10 cellular contexts compared by ENCODE assay signal in the genomic region with DNA sequence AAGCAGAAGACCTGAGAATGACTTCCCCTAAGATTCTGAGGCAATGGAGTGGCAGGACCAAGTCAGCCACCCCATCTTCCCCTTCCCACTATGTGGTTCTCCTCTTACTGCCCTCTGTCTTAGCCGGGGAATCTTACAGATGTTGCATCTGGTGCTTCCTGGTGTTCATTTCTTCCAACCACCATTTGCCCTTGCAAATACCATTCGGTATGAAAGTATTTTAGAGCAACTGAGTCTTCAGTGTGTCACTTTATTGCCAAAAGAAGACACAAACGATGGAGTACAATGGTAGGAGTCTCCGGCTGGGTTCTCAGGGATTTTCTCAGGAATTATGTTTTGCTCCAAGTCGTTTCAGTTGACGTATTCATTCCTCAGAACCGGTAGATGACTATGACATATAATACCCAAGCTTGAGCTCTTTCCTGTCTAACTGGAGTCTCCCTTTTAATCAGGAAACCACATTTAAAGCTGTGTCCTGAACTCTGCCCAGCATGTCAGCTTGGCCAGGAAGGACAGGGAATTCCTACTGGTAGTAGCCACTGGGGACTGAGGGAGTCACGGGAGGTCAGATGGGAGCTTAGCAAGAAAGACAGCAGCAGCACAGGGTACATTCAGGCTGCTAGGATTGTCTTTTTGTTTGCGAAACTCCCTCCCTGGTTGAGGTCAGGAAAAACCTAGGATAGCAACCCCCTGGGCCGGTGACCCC.
DNase-seq lines count a peak whose midpoint lies in the region; ATAC-seq and TF ChIP-seq lines count a peak whose summit lies in the region.
"Had no signal": no experiment of that assay in that cellular context is flagged by ENCODE, and none has a peak within 500 bp of the region (broad histone marks: within the 10 kb centered on the region; RNA-seq: fewer than 3 reads in every experiment).

No MANE protein-coding gene starts in this region.

- peak; percentile 57 for ATAC-seq in Right ventricle myocardium superior (ENCODE audit: poor library complexity)
- ATAC-seq in HG02610 (IDR thresholded peaks at IDR 0.05; ENCODE audit: unreplicated experiment), result no peak
- no peak for ATAC-seq in HG03095 (IDR thresholded peaks at IDR 0.05; ENCODE audit: unreplicated experiment)
- no peak for ATAC-seq in stimulated activated naive B cell treated with anti-CD40 and anti-IgM and Interleukin-4, amounts not matched to agents 10 μg/mL and 1 μg/mL and 100 μg/mL, for 72 hours (replicated peaks)
- ATAC-seq: activated CD8-positive, alpha-beta memory T cell treated with anti-CD3 and anti-CD28 coated beads, Interleukin-2, amount 10 ng/mL, durations not matched to agents 7 days and 5 days had no signal

- TF ChIP-seq CTCF in progenitor cell of endocrine pancreas (IDR thresholded peaks at IDR 0.05; ENCODE audit: unreplicated experiment), result no peak

- H3K27me3 Mint-ChIP-seq in progenitor cell of endocrine pancreas, result peaks cover 5% of the 10 kb centered on the region
- no peaks in the 10 kb centered on the region for H3K27me3 Mint-ChIP-seq in stimulated activated naive B cell treated with anti-CD40 and anti-IgM and Interleukin-4, amounts not matched to agents 10 μg/mL and 1 μg/mL and 100 μg/mL, for 72 hours

- H3K4me3 Mint-ChIP-seq in progenitor cell of endocrine pancreas (ENCODE audit: low read depth), result no peak overlapping the region
- no peak overlapping the region for H3K4me3 Mint-ChIP-seq in stimulated activated naive B cell treated with anti-CD40 and anti-IgM and Interleukin-4, amounts not matched to agents 10 μg/mL and 1 μg/mL and 100 μg/mL, for 72 hours
- H3K4me3 Mint-ChIP-seq: activated CD8-positive, alpha-beta memory T cell treated with anti-CD3 and anti-CD28 coated beads, Interleukin-2, amount 10 ng/mL, durations not matched to agents 7 days and 5 days had no signal

- peak overlapping the region; percentile 15 for H3K27ac Mint-ChIP-seq in progenitor cell of endocrine pancreas
- no peak overlapping the region for H3K27ac Mint-ChIP-seq in stimulated activated naive B cell treated with anti-CD40 and anti-IgM and Interleukin-4, amounts not matched to agents 10 μg/mL and 1 μg/mL and 100 μg/mL, for 72 hours
- H3K27ac Mint-ChIP-seq: activated CD8-positive, alpha-beta memory T cell treated with anti-CD3 and anti-CD28 coated beads, Interleukin-2, amount 10 ng/mL, durations not matched to agents 7 days and 5 days had no signal

- H3K4me1 Mint-ChIP-seq in progenitor cell of endocrine pancreas (ENCODE audit: low read depth), result peaks cover 13% of the 10 kb centered on the region
- H3K4me1 Mint-ChIP-seq in stimulated activated naive B cell treated with anti-CD40 and anti-IgM and Interleukin-4, amounts not matched to agents 10 μg/mL and 1 μg/mL and 100 μg/mL, for 72 hours, result peaks cover 5 to 9% of the 10 kb centered on the region in 2 donors

- no peaks in the 10 kb centered on the region for H3K36me3 Mint-ChIP-seq in progenitor cell of endocrine pancreas (ENCODE audit: insufficient read depth)
- no peaks in the 10 kb centered on the region for H3K36me3 Mint-ChIP-seq in stimulated activated naive B cell treated with anti-CD40 and anti-IgM and Interleukin-4, amounts not matched to agents 10 μg/mL and 1 μg/mL and 100 μg/mL, for 72 hours
- H3K36me3 Mint-ChIP-seq: activated CD8-positive, alpha-beta memory T cell treated with anti-CD3 and anti-CD28 coated beads, Interleukin-2, amount 10 ng/mL, durations not matched to agents 7 days and 5 days had no signal

- DNase-seq in Daoy (ENCODE audit: low read depth), result peak; percentile 77
- peak; percentile 59 for DNase-seq in UCSD-AML1 (lab: John Stamatoyannopoulos, UW; ENCODE audit: unreplicated experiment)
- DNase-seq in Right ventricle myocardium superior, result peak; percentile 62
- DNase-seq in progenitor cell of endocrine pancreas (ENCODE audit: low spot score, unreplicated experiment), result no peak
- DNase-seq in 8988T, result no peak
- no peak for DNase-seq in stimulated activated naive B cell treated with anti-CD40 and anti-IgM and Interleukin-4, amounts not matched to agents 10 μg/mL and 1 μg/mL and 100 μg/mL, for 72 hours
- DNase-seq: activated CD8-positive, alpha-beta memory T cell treated with anti-CD3 and anti-CD28 coated beads, Interleukin-2, amount 10 ng/mL, durations not matched to agents 7 days and 5 days; NCI-H1417 treated with DMSO at 0.1 percent for 48 hours had no signal

- intact Hi-C loops in Right ventricle myocardium superior (cut with DNase I), result no loop called here

- no peaks in the 10 kb centered on the region for H3K9me3 Mint-ChIP-seq in progenitor cell of endocrine pancreas (ENCODE audit: low read depth)
- no peaks in the 10 kb centered on the region for H3K9me3 Mint-ChIP-seq in stimulated activated naive B cell treated with anti-CD40 and anti-IgM and Interleukin-4, amounts not matched to agents 10 μg/mL and 1 μg/mL and 100 μg/mL, for 72 hours

Comparison
In these comparisons a context has a peak if more than half of its experiments do, and no peak if none do; other contexts are left out.
1. DNase-seq: peak in Daoy (single experiment), UCSD-AML1 (single experiment) and Right ventricle myocardium superior (single experiment); none in progenitor cell of endocrine pancreas (single experiment), 8988T (single experiment) and stimulated activated naive B cell treated with anti-CD40 and anti-IgM and Interleukin-4, amounts not matched to agents 10 μg/mL and 1 μg/mL and 100 μg/mL, for 72 hours (single experiment).